In genomic region chr12:101592448-101592847, GRCh38 we compare ENCODE assay signal across 22 cellular contexts. TPM values are rescaled to one million over a fixed set of nuclear protein-coding genes. Genes with fewer than 3 reads are reported as not detected.
"Had no signal": no experiment of that assay in that cellular context is flagged by ENCODE, and none has a peak within 500 bp of the region (broad histone marks: within the 10 kb centered on the region; RNA-seq: fewer than 3 reads in every experiment).

No MANE protein-coding gene starts in this region.

- DNase-seq: IMR-90, Karpas-422, KG1, MG63, NCI-H1092, NCI-H1105 treated with DMSO at 0.1 percent for 48 hours, NCI-H1436, NCI-H187, NCI-H2029, NCI-H2081 treated with DMSO at 0.1 percent for 48 hours, NCI-H2171, NCI-H226, NCI-H510A, NCI-H524 treated with DMSO at 0.1 percent for 48 hours, NCI-H69, NCI-H774, Right ventricle myocardium superior, RPMI8226, SIG-M5 had no signal

- H3K9me3 ChIP-seq: MG63, SJSA1 had no signal

- H3K27ac ChIP-seq: SJSA1, SK-N-MC had no signal

- H3K27me3 ChIP-seq: SJSA1 had no signal

- H3K4me3 ChIP-seq: MG63, SJSA1, SK-N-MC had no signal

- H3K4me1 ChIP-seq: SJSA1 had no signal

- H3K36me3 ChIP-seq: MG63, SJSA1 had no signal

RNA-seq across cellular contexts. Expression of gene MYBPC1, which starts 2.3 kb away (rescaled TPM):
- total RNA-seq: HT-29, IMR-90, SJSA1 had no signal
- polyA plus RNA-seq: IMR-90 had no signal
